ENCODE assay signal across 8 cellular contexts in genomic region chr4:7041851-7042696, GRCh38. TPM values are rescaled to one million over a fixed set of nuclear protein-coding genes. Genes with fewer than 3 reads are reported as not detected.
DNase-seq lines count a peak whose midpoint lies in the region; FAIRE-seq and TF ChIP-seq lines count a peak whose summit lies in the region.

No MANE protein-coding gene starts in this region.

- FAIRE-seq in GM19239 (lab: Jason Lieb, UNC) = no peak

- H3K9ac ChIP-seq in SK-N-MC (ENCODE audit: insufficient read length) (no peak overlapping the region), liver (ENCODE audit: low read depth in 1 of 2, low read length in 2 of 2) (peak overlapping the region in 1 of 2 donors; percentile 22)

- peak; percentile 92 for DNase-seq in CD1c-positive myeloid dendritic cell (ENCODE audit: extremely low spot score)
- peak; percentile 46 for DNase-seq in GM19239 (ENCODE audit: insufficient read length, low spot score)
- DNase-seq in HPDE6-E6E7 (ENCODE audit: extremely low spot score) = peak; percentile 41
- no peak for DNase-seq in SK-N-MC (ENCODE audit: low read depth, low spot score)
- no peak for DNase-seq in coronary artery (ENCODE audit: low spot score)
- DNase-seq in stromal cell of bone marrow (ENCODE audit: low read depth) = peak; percentile 21
- DNase-seq in DMS114 treated with DMSO at 0.1 percent for 48 hours (lab: John Stamatoyannopoulos, UW; ENCODE audit: unreplicated experiment) = no peak

- H3K36me3 ChIP-seq in SK-N-MC (ENCODE audit: insufficient read depth, low read length) = no peaks in the 10 kb centered on the region
- no peaks in the 10 kb centered on the region for H3K36me3 ChIP-seq in liver (ENCODE audit: control insufficient read depth in 4 of 4, insufficient read depth in 3 of 4, low read depth in 1 of 4, low read length in 3 of 4)

- H3K27ac ChIP-seq in SK-N-MC = no peak overlapping the region
- peak overlapping the region; percentile 10 to 85 for H3K27ac ChIP-seq in coronary artery
- peak overlapping the region; percentile 47 to 74 for H3K27ac ChIP-seq in liver (ENCODE audit: low read depth in 1 of 2, low read length in 2 of 2)

- H3K4me1 ChIP-seq in liver (ENCODE audit: control insufficient read depth in 4 of 4, insufficient read depth in 4 of 4, low read length in 3 of 4) = peaks cover 12 to 45% (median 36%) of the 10 kb centered on the region in 4 donors

- WGBS in liver = 22% methylated on average over 55 of the region's 55 CpGs

- no peak for TF ChIP-seq RAD21 in liver (IDR thresholded peaks at IDR 0.05)

- no peaks in the 10 kb centered on the region for H3K27me3 ChIP-seq in liver (ENCODE audit: control insufficient read depth in 4 of 4, insufficient read depth in 4 of 4, low read length in 3 of 4)

- H3K4me3 ChIP-seq in SK-N-MC (peak overlapping the region; percentile 74), coronary artery (peak overlapping the region; percentile 79), liver (ENCODE audit: low read depth in 1 of 3, low read length in 3 of 3) (peak overlapping the region; percentile 60 to 73 (median 66))

- no peaks in the 10 kb centered on the region for H3K9me3 ChIP-seq in SK-N-MC (ENCODE audit: low read depth, low read length)
- H3K9me3 ChIP-seq in liver (ENCODE audit: control insufficient read depth in 4 of 4, low read length in 3 of 4) = no peaks in the 10 kb centered on the region

- TF ChIP-seq CTCF in coronary artery (IDR thresholded peaks at IDR 0.05) = no peak
- TF ChIP-seq CTCF in liver (IDR thresholded peaks at IDR 0.05; ENCODE audit: low read depth, low read length, missing input control) = no peak

TF ChIP-seq in liver, 16 proteins besides CTCF, POLR2A, EP300 and RAD21:
- TF ChIP-seq ATF3 (IDR thresholded peaks at IDR 0.05) (no peak), REST (IDR thresholded peaks at IDR 0.05) (no peak), GABPA (IDR thresholded peaks at IDR 0.05 in 1 of 2, conservative IDR thresholded peaks at IDR 0.05 in 1 of 2) (no peak), HNF4G (IDR thresholded peaks at IDR 0.05) (no peak), FOXA1 (IDR thresholded peaks at IDR 0.05) (no peak), FOXA2 (IDR thresholded peaks at IDR 0.05) (no peak), NR2F2 (IDR thresholded peaks at IDR 0.05) (no peak), TAF1 (conservative IDR thresholded peaks at IDR 0.05) (no peak), SP1 (IDR thresholded peaks at IDR 0.05) (no peak), RXRA (IDR thresholded peaks at IDR 0.05) (no peak), EGR1 (IDR thresholded peaks at IDR 0.05; ENCODE audit: low read depth in 2 of 2) (no peak), JUND (IDR thresholded peaks at IDR 0.05) (no peak), ZBTB33 (IDR thresholded peaks at IDR 0.05) (no peak), YY1 (IDR thresholded peaks at IDR 0.05) (no peak), MAX (IDR thresholded peaks at IDR 0.05) (no peak)

RNA-seq across cellular contexts. Expression of gene TADA2B, which starts 1.1 kb away (rescaled TPM):
- total RNA-seq in liver = 10 to 100 TPM; 12.8 to 13.8 TPM
- polyA plus RNA-seq in liver = 10 to 100 TPM in 1 of 2 donors, 1 to 10 TPM in 1; 3.6 to 12.5 TPM

RNA-seq across cellular contexts. Expression of gene GRPEL1, which starts 25.8 kb away (rescaled TPM):
- 10 to 100 TPM in 1 of 2 donors, 1 to 10 TPM in 1; 9.8 to 35.2 TPM for total RNA-seq in liver
- 10 to 100 TPM; 45.2 to 98.1 TPM for polyA plus RNA-seq in liver

Comparison
In these comparisons a context has a peak if more than half of its experiments do, and no peak if none do; other contexts are left out.
1. DNase-seq: peak in CD1c-positive myeloid dendritic cell (single experiment), GM19239 (single experiment), HPDE6-E6E7 (single experiment) and stromal cell of bone marrow (single experiment); none in SK-N-MC (single experiment), coronary artery (single experiment) and DMS114 treated with DMSO at 0.1 percent for 48 hours (single experiment).
2. Peak in every context shown above with its lines, with median percentiles within 50 percentile points of each other: H3K4me3 ChIP-seq.